Comparison of ENCODE assay signal across 6 cellular contexts in the genomic region with DNA sequence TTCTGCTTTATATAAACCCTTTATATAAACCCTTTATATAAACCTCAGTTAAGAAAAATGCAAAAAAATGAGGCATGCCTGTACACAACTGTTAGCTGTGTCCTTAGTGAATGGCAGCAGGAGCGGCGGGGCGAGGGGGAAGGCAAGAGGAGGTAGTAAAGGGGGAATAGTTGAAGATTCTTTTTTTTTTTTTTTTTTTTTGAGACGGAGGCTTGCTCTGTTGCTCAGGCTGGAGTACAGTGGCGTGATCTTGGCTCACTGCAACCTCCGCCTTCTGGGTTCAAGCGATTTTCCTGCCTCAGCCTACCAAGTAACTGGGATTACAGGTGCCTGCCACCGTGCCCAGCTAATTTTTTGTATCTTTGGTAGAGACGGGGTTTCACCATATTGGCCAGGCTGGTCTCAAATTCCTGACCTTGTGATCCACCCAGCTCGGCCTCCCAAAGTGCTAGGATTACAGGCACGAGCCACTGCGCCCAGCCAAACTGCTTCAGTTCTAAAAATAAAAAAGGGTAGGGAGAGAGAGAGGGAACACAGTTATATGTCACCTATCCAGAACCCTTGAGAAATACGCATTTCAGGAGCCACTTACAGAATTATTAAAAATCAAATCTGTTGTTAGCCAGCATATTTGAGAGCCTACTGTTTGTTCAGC. TPM values are rescaled to one million over a fixed set of nuclear protein-coding genes. Genes with fewer than 3 reads are reported as not detected.
DNase-seq lines count a peak whose midpoint lies in the region; ATAC-seq and TF ChIP-seq lines count a peak whose summit lies in the region.
"Not testable (repeated sequence)": the region's sequence is repeated elsewhere in the genome, so short reads cannot be mapped to it uniquely, and the experiment has no call there.

No MANE protein-coding gene starts in this region.

- not testable (repeated sequence) for TF ChIP-seq CTCF in heart right ventricle (IDR thresholded peaks at IDR 0.05); psoas muscle (IDR thresholded peaks at IDR 0.05)

- H3K4me3 Mint-ChIP-seq in activated CD4-positive, alpha-beta T cell treated with anti-CD3 and anti-CD28 coated beads, Interleukin-2, amount 10 ng/mL, durations not matched to agents 24 days and 14 days, result not testable (repeated sequence)

- not testable (repeated sequence) for H3K9me3 Mint-ChIP-seq in activated CD4-positive, alpha-beta T cell treated with anti-CD3 and anti-CD28 coated beads, Interleukin-2, amount 10 ng/mL, durations not matched to agents 24 days and 14 days

- not testable (repeated sequence) for H3K4me1 Mint-ChIP-seq in activated CD4-positive, alpha-beta T cell treated with anti-CD3 and anti-CD28 coated beads, Interleukin-2, amount 10 ng/mL, durations not matched to agents 24 days and 14 days

- H3K4me3 ChIP-seq in heart right ventricle, result peak overlapping the region in 5 of 10 donors; percentile 2 to 23 (median 10)
- peak overlapping the region; percentile 54 for H3K4me3 ChIP-seq in psoas muscle

- H3K4me1 ChIP-seq in heart right ventricle, result not testable (repeated sequence)
- H3K4me1 ChIP-seq in psoas muscle, result peaks cover 16% of the 10 kb centered on the region

- ATAC-seq in Right ventricle myocardium superior (ENCODE audit: poor library complexity) (peak; percentile 94), heart right ventricle (peak; percentile 80 to 97 (median 93)), left ventricle myocardium superior (peak; percentile 96), psoas muscle (peak; percentile 91 to 98 (median 94))

- peaks cover 0 to 21% (median 0%) of the 10 kb centered on the region in 9 donors for H3K36me3 ChIP-seq in heart right ventricle
- not testable (repeated sequence) for H3K36me3 ChIP-seq in psoas muscle (ENCODE audit: insufficient read depth in 1 of 2, low read depth in 1 of 2)

- WGBS in heart right ventricle, 2 donors, result 52 to 68% methylated on average over 12 to 13 of the region's 13 CpGs
- WGBS in psoas muscle, 3 donors, result 37 to 49% (median 38%) methylated on average over 12 to 13 of the region's 13 CpGs

- intact Hi-C loops in activated CD4-positive, alpha-beta T cell treated with anti-CD3 and anti-CD28 coated beads, Interleukin-2, amount 10 ng/mL, durations not matched to agents 24 days and 14 days (cut with micrococcal nuclease); left ventricle myocardium superior (cut with micrococcal nuclease): not testable (repeated sequence)
- intact Hi-C loops in Right ventricle myocardium superior (cut with DNase I) (loop anchor here (10.0 kb wide), 1 partner anchor 132 kb away; no protein-coding TSS in a partner anchor), heart right ventricle (cut with DNase I) (loop anchor here in 5 of 10 donors (2.0 to 10.0 kb wide), 4 partner anchors 132 to 332 kb away; no protein-coding TSS in a partner anchor), psoas muscle (cut with DNase I) (loop anchor here in 1 of 2 donors (5.0 to 10.0 kb wide), 2 partner anchors 110 to 402 kb away; partner anchors contain the start of gene B3GAT2)

- H3K27me3 Mint-ChIP-seq in activated CD4-positive, alpha-beta T cell treated with anti-CD3 and anti-CD28 coated beads, Interleukin-2, amount 10 ng/mL, durations not matched to agents 24 days and 14 days, result not testable (repeated sequence)

- H3K27ac ChIP-seq in heart right ventricle (peak overlapping the region in 7 of 10 donors; percentile 62 to 76 (median 74)), psoas muscle (peak overlapping the region; percentile 62)

- not testable (repeated sequence) for H3K27ac Mint-ChIP-seq in activated CD4-positive, alpha-beta T cell treated with anti-CD3 and anti-CD28 coated beads, Interleukin-2, amount 10 ng/mL, durations not matched to agents 24 days and 14 days

- H3K9me3 ChIP-seq in heart right ventricle, psoas muscle: not testable (repeated sequence)

- not testable (repeated sequence) for H3K36me3 Mint-ChIP-seq in activated CD4-positive, alpha-beta T cell treated with anti-CD3 and anti-CD28 coated beads, Interleukin-2, amount 10 ng/mL, durations not matched to agents 24 days and 14 days (ENCODE audit: low read depth)

- H3K27me3 ChIP-seq in heart right ventricle; psoas muscle (ENCODE audit: insufficient read depth in 3 of 3, low read length in 2 of 3): not testable (repeated sequence)

- peak; percentile 30 for DNase-seq in activated CD4-positive, alpha-beta T cell treated with anti-CD3 and anti-CD28 coated beads, Interleukin-2, amount 10 ng/mL, durations not matched to agents 24 days and 14 days
- DNase-seq in Right ventricle myocardium superior, result peak; percentile 47
- DNase-seq in heart right ventricle, result peak; percentile 25 to 34
- peak; percentile 57 for DNase-seq in left ventricle myocardium superior
- peak; percentile 8 for DNase-seq in left kidney (ENCODE audit: low read depth, low spot score)
- peak; percentile 23 to 75 for DNase-seq in psoas muscle

RNA-seq across cellular contexts. Expression of gene SDHAF4, which starts 14.3 kb away (rescaled TPM):
- 9.5 and 14.3 TPM in 2 replicates for total RNA-seq in activated CD4-positive, alpha-beta T cell treated with anti-CD3 and anti-CD28 coated beads, Interleukin-2, amount 10 ng/mL, durations not matched to agents 24 days and 14 days
- total RNA-seq in Right ventricle myocardium superior, result 17.8 TPM
- 10 to 100 TPM; 10.9 to 21.3 (median 17.7) TPM for total RNA-seq in heart right ventricle
- polyA plus RNA-seq in heart right ventricle, result 10 to 100 TPM in 1 of 2 donors, 1 to 10 TPM in 1; 6.2 to 26.8 TPM
- total RNA-seq in left ventricle myocardium superior, result 17.0 TPM
- 10 to 100 TPM in 1 of 4 donors, 1 to 10 TPM in 3; 8.3 to 11.4 (median 9.1) TPM for total RNA-seq in psoas muscle
- 1 to 10 TPM; 3.9 to 7.9 (median 4.8) TPM for polyA plus RNA-seq in psoas muscle
